In the genomic region with DNA sequence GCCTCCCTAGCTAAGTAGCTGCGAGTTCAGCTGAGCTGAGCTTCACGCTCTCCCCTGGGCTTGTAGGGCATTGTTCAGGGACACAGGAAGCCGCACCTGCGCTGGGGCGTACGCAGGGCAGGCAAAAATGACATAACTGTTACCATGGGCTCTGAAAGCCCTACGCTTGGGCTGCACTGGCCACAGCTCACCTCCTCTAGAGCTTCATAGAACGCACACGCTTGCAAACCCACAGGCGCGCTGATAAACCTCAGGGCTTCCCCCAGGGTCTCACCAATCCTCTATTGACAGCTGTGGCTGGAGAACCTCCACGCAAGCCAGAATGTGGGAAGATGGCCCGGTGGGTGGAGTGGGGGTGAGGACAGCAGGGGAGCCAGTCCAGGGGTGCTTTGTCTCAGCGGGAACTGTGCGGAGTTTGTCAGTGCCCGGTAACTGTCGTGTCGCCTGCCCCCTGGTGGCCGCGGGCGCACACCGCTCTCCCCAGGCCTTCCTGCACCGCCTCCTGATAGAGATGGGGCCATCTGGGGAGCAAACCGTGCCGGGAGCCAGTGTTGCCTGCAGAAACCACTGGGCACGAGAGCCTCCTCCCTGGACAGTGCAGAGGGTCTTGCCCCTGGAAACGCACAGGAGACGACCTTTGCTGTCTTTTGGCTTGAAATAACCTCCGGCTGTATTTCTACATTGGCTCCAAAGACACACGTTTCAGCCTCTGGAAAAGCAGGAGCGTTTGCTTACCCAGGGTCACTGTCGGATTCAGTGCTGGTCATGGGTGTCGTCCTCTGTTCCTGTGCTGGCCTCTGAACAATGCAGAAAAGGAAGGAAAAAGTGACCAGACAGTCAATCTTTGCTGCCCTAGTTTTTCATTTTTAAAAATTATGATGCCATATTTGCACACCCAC, we compare ENCODE assay signal across 8 cellular contexts. TPM values are rescaled to one million over a fixed set of nuclear protein-coding genes. Genes with fewer than 3 reads are reported as not detected.
A peak's percentile ranks its signal among the peaks of the same experiment; 100 is the strongest.
DNase-seq lines count a peak whose midpoint lies in the region; ATAC-seq and TF ChIP-seq lines count a peak whose summit lies in the region.

No MANE protein-coding gene starts in this region.

- H3K36me3 ChIP-seq in uterus = no peaks in the 10 kb centered on the region

- peak; percentile 72 for DNase-seq in CD1c-positive myeloid dendritic cell (ENCODE audit: extremely low spot score)
- DNase-seq in HuH-7 (ENCODE audit: low spot score) = peak; percentile 98
- DNase-seq in RWPE1 (ENCODE audit: low spot score) = peak; percentile 71
- DNase-seq in activated effector memory CD4-positive, alpha-beta T cell treated with anti-CD3 and anti-CD28 coated beads, Interleukin-2, amount 50 U/mL, for 16 hours = peak; percentile 86
- peak; percentile 60 for DNase-seq in glomerular visceral epithelial cell (ENCODE audit: extremely low spot score)
- DNase-seq in posterior cingulate gyrus = peak in 7 of 10 donors; percentile 52 to 95 (median 68)
- peak; percentile 46 to 65 for DNase-seq in uterus

- H3K4me3 ChIP-seq in uterus = no peak overlapping the region

- no peaks in the 10 kb centered on the region for H3K4me1 ChIP-seq in uterus

- H3K27ac ChIP-seq in RWPE1 (no peak overlapping the region), uterus (no peak overlapping the region)

- POLR2A ChIA-PET in RWPE1 (lab: Yijun Ruan, JAX; ENCODE audit: low non-redundant PET) = no interaction called here

- no peaks in the 10 kb centered on the region for H3K27me3 ChIP-seq in uterus

- H3K9me3 ChIP-seq in uterus = no peaks in the 10 kb centered on the region

- TF ChIP-seq CTCF in RWPE1 (conservative IDR thresholded peaks at IDR 0.05; ENCODE audit: low read depth) (peak; percentile 88), uterus (IDR thresholded peaks at IDR 0.05) (peak; percentile 62 to 80 (median 66))

- intact Hi-C loops in posterior cingulate gyrus (cut with DNase I) (no loop called here), uterus (cut with DNase I; ENCODE audit: low total_unique reads) (no loop called here)

- CTCF ChIA-PET in RWPE1 (lab: Yijun Ruan, JAX) = interaction anchor here (0.6 to 1.7 kb wide), 9 partner anchors 9 to 728 kb away, joined by 3 to 10 read pairs (median 4); a partner anchor contains a TSS

- no peak for TF ChIP-seq POLR2A in uterus (IDR thresholded peaks at IDR 0.05)

- ATAC-seq in GM19452 (IDR thresholded peaks at IDR 0.05; ENCODE audit: unreplicated experiment) = peak; percentile 90

RNA-seq across cellular contexts. Expression of a gene that starts 17.0 kb away (rescaled TPM):
- total RNA-seq in uterus = not detected
